In the genomic region with DNA sequence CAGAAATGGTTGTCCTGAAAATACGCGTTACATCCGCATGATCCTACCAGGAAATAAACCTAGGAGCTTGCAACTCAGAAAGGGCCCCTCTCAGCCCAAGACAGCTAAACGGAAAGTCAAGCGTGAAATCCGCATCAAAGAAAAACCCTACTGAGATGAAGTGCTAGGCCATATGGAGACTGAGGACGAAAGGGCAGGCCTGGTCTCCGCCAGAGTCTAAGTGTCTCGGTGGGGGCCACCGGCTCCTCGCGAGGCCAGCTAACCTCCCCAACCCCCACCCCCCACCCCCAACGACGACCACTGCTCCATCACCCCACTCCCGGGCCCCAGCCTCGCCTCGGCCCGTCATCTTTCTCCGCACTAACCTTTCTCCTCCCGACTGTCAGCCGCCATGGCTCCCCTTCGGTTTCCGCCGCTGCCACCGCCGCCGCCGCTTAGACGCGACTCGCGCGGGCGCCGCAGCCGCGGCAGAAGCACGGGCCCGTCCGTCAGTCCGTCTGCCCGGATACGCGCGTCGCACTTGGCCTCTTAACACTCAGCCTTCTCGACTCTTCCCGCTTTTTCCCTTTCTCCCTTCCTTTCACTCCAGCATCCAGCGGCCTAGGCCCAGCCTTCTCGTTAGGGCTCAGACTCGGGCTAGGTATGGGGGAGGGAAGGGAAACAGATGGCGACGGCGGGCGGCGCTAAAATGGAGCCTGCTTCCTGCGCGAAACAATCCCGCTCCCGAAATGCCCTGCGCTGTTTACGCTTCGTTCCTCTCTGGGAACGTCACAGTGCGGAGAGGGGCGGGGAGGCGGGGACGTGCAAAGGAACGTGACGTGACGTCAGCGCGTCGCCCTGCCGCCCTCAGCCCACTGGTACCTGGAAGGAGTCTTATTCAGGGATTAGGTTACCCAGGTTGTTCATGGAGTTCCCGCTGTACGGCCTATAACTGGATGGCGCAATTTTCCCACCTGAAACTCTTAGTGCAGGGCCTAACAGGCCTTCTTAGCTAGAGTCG, we compare ENCODE assay signal across 8 cellular contexts. TPM values are rescaled to one million over a fixed set of nuclear protein-coding genes. Genes with fewer than 3 reads are reported as not detected.
DNase-seq lines count a peak whose midpoint lies in the region; ATAC-seq, FAIRE-seq and TF ChIP-seq lines count a peak whose summit lies in the region.

A gene (minus strand): TSS at position 730 of the 1,000 bp plus-strand sequence. CDS start 337 bp downstream, at position 393.

- no peaks in the 10 kb centered on the region for H3K9me3 ChIP-seq in body of pancreas

- peak; percentile 96 to 99 (median 98) for TF ChIP-seq POLR2A in body of pancreas (IDR thresholded peaks at IDR 0.05)

- H3K27ac ChIP-seq in body of pancreas = peak within 1 kb of the TSS; percentile 98 to 99 (median 99)

- DNase-seq in 8988T (peak; percentile 40), NCI-H2107 treated with DMSO at 0.1 percent for 48 hours (lab: John Stamatoyannopoulos, UW; ENCODE audit: unreplicated experiment) (peak; percentile 85), body of pancreas (peak; percentile 98 to 99 (median 98)), iPS DF 19.7 (ENCODE audit: low read depth, low spot score) (peak; percentile 90), sciatic nerve (ENCODE audit: low spot score) (peak; percentile 99)

- TF ChIP-seq CTCF in body of pancreas (IDR thresholded peaks at IDR 0.05) = peak in 1 of 7 experiments; percentile 24

- 0 to 1% methylated on average over 65 to 79 of the region's 79 CpGs for WGBS in body of pancreas, 2 donors

- H3K4me3 ChIP-seq in body of pancreas = peak within 1 kb of the TSS; percentile 57 to 67

- ATAC-seq in GM18520 (IDR thresholded peaks at IDR 0.05; ENCODE audit: unreplicated experiment) (peak; percentile 95), HG03064 (IDR thresholded peaks at IDR 0.05; ENCODE audit: low read depth, unreplicated experiment) (peak; percentile 94), body of pancreas (peak; percentile 98), sciatic nerve (peak; percentile 100)

- intact Hi-C loops in body of pancreas (cut with DNase I) = no loop called here
- intact Hi-C loops in sciatic nerve (cut with DNase I) = no loop called here

- FAIRE-seq in TTC549 (lab: Jason Lieb, UNC) = peak; percentile 43

- H3K27me3 ChIP-seq in body of pancreas = no peaks in the 10 kb centered on the region

- peaks cover 33% of the 10 kb centered on the region for H3K4me1 ChIP-seq in body of pancreas

- H3K36me3 ChIP-seq in body of pancreas (replicated peaks in 1 of 2; ENCODE audit: insufficient read depth in 1 of 2, low read depth in 2 of 2) = no peaks in the 10 kb centered on the region

RNA-seq across cellular contexts. Expression of the gene that starts here (rescaled TPM):
- total RNA-seq in body of pancreas = 10 to 100 TPM; 56.0 to 63.3 TPM
- 127 TPM for total RNA-seq in sciatic nerve

Comparison
In these comparisons a context has a peak if more than half of its experiments do, and no peak if none do; other contexts are left out.
1. Peak in every context shown above with its lines: DNase-seq, ATAC-seq, H3K4me3 ChIP-seq and H3K27ac ChIP-seq.
2. DNase-seq: peak in every context shown above with its lines; median percentile 99 in sciatic nerve; 98 in body of pancreas; 90 in iPS DF 19.7; 85 in NCI-H2107 treated with DMSO at 0.1 percent for 48 hours; 40 in 8988T.